8 cellular contexts compared by ENCODE assay signal in the genomic region with DNA sequence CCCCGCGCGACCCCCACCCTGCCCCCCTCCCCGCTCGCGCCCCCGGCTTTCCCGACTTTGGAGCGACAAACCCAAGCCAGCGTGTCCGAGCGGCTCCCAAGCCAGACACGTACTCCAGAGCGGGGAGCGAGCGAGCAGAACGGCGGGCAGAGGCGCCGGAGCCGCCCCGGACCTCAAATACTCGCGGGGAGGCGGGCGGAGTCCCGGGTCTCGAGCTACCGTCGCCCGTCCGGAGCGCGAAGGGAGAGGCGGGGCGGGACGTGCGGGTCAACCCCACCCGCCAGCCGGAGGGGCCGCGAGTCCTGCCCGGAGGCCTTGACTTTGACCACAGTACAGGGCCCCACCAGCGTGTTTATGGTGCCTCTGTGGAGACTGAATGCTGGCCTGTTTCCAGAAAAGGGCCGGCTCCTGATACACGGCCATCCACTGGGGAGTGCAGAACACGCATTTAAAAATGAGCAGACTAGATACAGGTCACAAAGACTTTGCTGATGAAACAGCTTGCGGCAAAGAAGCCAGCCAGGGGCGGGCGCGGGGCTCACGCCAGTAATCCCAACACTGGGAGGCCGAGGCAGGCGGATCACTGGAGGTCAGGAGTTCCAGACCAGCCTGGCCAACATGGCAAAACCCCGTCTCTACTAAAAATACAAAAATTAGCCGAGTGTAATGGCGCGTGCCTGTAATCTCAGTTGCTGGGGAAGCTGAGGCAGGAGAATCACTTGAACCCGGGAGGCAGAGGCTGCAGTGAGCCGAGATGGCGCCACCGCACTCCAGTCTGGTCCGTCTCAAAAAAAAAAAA. TPM values are rescaled to one million over a fixed set of nuclear protein-coding genes. Genes with fewer than 3 reads are reported as not detected.
DNase-seq lines count a peak whose midpoint lies in the region; ATAC-seq and TF ChIP-seq lines count a peak whose summit lies in the region.

SERPINB6 (minus strand) TSS at position 148 of the 799 bp plus-strand sequence. CDS start 12,235 bp downstream, outside the sequence.

- H3K27me3 ChIP-seq in MG63, result no peaks in the 10 kb centered on the region
- no peaks in the 10 kb centered on the region for H3K27me3 ChIP-seq in dorsolateral prefrontal cortex
- no peaks in the 10 kb centered on the region for H3K27me3 ChIP-seq in layer of hippocampus (ENCODE audit: control insufficient read depth, insufficient read depth, low read length)
- H3K27me3 ChIP-seq in spleen (replicated peaks in 1 of 7), result no peaks in the 10 kb centered on the region

- ATAC-seq in HG02970 (IDR thresholded peaks at IDR 0.05; ENCODE audit: low FRiP score, unreplicated experiment), result no peak
- no peak for ATAC-seq in HG02678 (IDR thresholded peaks at IDR 0.05; ENCODE audit: unreplicated experiment)

- H3K4me1 ChIP-seq in spleen, result peaks cover 9 to 68% (median 46%) of the 10 kb centered on the region in 6 donors

- TF ChIP-seq CTCF in dorsolateral prefrontal cortex (IDR thresholded peaks at IDR 0.05 in 54 of 56, conservative IDR thresholded peaks at IDR 0.05 in 2 of 56; ENCODE audit: low read depth in 1 of 56, partially characterized antibody in 56 of 56) (peak in 10 of 56 donors; percentile 0 to 26 (median 10)), spleen (IDR thresholded peaks at IDR 0.05 in 8 of 11, conservative IDR thresholded peaks at IDR 0.05 in 3 of 11) (no peak)

- no peaks in the 10 kb centered on the region for H3K9me3 ChIP-seq in MG63
- no peaks in the 10 kb centered on the region for H3K9me3 ChIP-seq in spleen

- H3K36me3 ChIP-seq in MG63 (no peaks in the 10 kb centered on the region; the same call in 1 of the 2 replicates), spleen (peaks cover 0 to 11% (median 0%) of the 10 kb centered on the region in 6 donors)

- H3K4me3 ChIP-seq in MG63, result peak within 1 kb of the TSS; percentile 61
- H3K4me3 ChIP-seq in dorsolateral prefrontal cortex, result peak within 1 kb of the TSS; percentile 58 to 89 (median 79)
- H3K4me3 ChIP-seq in spleen, result peak within 1 kb of the TSS; percentile 48 to 91 (median 64)

- DNase-seq in ELR (ENCODE audit: low read depth) (peak; percentile 76), MG63 (peak; percentile 73), dorsolateral prefrontal cortex (peak; percentile 58 to 84 (median 79)), spleen (peak; percentile 93)
- DNase-seq in activated CD4-positive, alpha-beta T cell treated with anti-CD3 and anti-CD28 coated beads, Interleukin-2, amount 50 U/mL, for 48 hours, result peak; percentile 45 to 56

- TF ChIP-seq POLR2A in spleen (IDR thresholded peaks at IDR 0.05), result no peak

- intact Hi-C loops in dorsolateral prefrontal cortex (cut with DNase I) (loop anchor here (1.0 to 2.0 kb wide), 4 partner anchors 15 to 19 kb away; no protein-coding TSS in a partner anchor), spleen (cut with DNase I; ENCODE audit: low total_unique reads) (no loop called here)

- WGBS in spleen, 5 donors, result 1 to 10% (median 3%) methylated on average over 25 to 63 of the region's 63 CpGs

- H3K27ac ChIP-seq in dorsolateral prefrontal cortex (peak within 1 kb of the TSS; percentile 82 to 100 (median 98)), layer of hippocampus (ENCODE audit: low read depth, low read length) (peak within 1 kb of the TSS; percentile 95), spleen (peak within 1 kb of the TSS; percentile 92 to 98 (median 96))

RNA-seq across cellular contexts. Expression of gene SERPINB6, which starts in this region (rescaled TPM):
- 45.1 and 59.9 TPM in 2 replicates for total RNA-seq in MG63 (2014; rRNA removed; shearing (Covaris generic); ENCODE audit: low replicate concordance)
- total RNA-seq in dorsolateral prefrontal cortex, result 100 to 1,000 TPM in 6 of 120 experiments, 10 to 100 TPM in 114; 44.0 to 114 (median 69.4) TPM
- total RNA-seq in spleen, result 100 to 1,000 TPM; 145 to 222 (median 188) TPM
- 100 to 1,000 TPM; 111 to 256 (median 193) TPM for polyA plus RNA-seq in spleen
